ENCODE assay signal across 8 cellular contexts in the genomic region with DNA sequence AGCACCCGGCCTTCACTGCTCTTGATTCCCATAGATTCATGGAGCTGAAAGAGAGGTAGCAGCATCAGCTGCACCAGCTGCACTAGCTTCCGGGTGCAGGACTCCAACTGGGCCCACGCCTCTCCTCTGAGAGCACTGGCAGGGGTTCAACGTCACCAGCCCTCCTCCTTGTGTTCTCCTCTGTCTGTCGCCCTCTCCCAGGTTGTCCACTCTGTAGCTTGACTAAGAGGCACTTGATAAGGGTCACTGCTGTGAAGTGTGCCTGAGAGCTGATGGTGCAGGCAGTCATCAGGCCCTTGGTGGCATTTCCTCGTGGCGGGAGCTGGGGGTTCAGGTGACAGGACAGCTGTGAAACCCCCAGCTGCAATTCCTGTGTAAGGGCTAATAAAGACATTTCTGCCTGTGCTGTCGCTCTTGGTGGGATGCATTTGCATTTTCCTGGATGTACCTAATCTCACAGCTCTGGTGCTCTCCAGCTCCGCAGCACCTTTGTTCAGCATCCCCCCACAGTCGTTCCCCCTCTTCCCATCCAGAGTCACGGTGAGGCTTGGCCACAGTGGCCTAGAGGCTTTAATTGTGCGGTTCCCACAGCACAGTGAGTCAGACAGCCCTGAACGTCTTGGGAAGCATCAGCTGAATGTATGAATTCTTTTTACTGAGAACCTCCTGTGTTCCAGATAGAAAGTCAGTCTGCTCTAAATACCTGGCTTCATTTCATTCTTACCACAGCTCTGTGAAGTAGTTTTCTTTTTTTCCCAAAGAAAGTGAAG. TPM values are rescaled to one million over a fixed set of nuclear protein-coding genes. Genes with fewer than 3 reads are reported as not detected.
DNase-seq lines count a peak whose midpoint lies in the region; ATAC-seq, FAIRE-seq and TF ChIP-seq lines count a peak whose summit lies in the region.

No MANE protein-coding gene starts in this region.

- no peak overlapping the region for H4K5ac ChIP-seq in H9 (ENCODE audit: insufficient read length, low read depth, low read length)
- H4K5ac ChIP-seq in mesendoderm (ENCODE audit: low read length) = no peak overlapping the region

- H3K27ac Mint-ChIP-seq in H9 = peak overlapping the region in 2 of 3 experiments; percentile 79 to 96; a peak in 5 of 7 replicates

- H4K8ac ChIP-seq in H9 (replicated peaks; ENCODE audit: insufficient read length, low read depth, low read length) (no peak overlapping the region), mesendoderm (ENCODE audit: low read depth, low read length) (no peak overlapping the region)

- H3K23ac ChIP-seq in H9 (ENCODE audit: insufficient read length, low read depth, low read length) (no peak overlapping the region), mesendoderm (ENCODE audit: low read length) (no peak overlapping the region)

- no peak overlapping the region; the same call in 1 of the 2 replicates for H3K14ac ChIP-seq in H9 (ENCODE audit: insufficient read depth, low read length)

- H2BK12ac ChIP-seq in H9 (ENCODE audit: insufficient read length, low read depth, low read length) = no peak overlapping the region

- H2BK20ac ChIP-seq in H9 (ENCODE audit: low read depth, low read length, poor library complexity, severe bottlenecking) = no peak overlapping the region

- H3T11ph ChIP-seq in H9 (ENCODE audit: low read length) = no peak overlapping the region

- FAIRE-seq in RCC 7860 (lab: Jason Lieb, UNC) = peak; percentile 84

- H3K4me3 ChIP-seq in esophagus muscularis mucosa (no peak overlapping the region), sigmoid colon (no peak overlapping the region), mesendoderm (ENCODE audit: low read length) (no peak overlapping the region)

- DNase-seq in H9 (no peak), RCC 7860 (ENCODE audit: low spot score) (peak; percentile 61), esophagus muscularis mucosa (ENCODE audit: extremely low spot score) (no peak), sigmoid colon (peak; percentile 71), mesendoderm (no peak)

- WGBS in H9 (ENCODE audit: extremely low coverage, insufficient read length, low lambda C conversion rate) = no CpG with 5 or more reads among the region's 13 CpGs
- 58% methylated on average over 11 of the region's 13 CpGs for WGBS in esophagus muscularis mucosa
- WGBS in sigmoid colon, 2 donors = 19 to 65% methylated on average over 13 of the region's 13 CpGs
- no CpG with 5 or more reads among the region's 13 CpGs for WGBS in mesendoderm (ENCODE audit: extremely low coverage, insufficient coverage, low lambda C conversion rate)

- H3K4me1 Mint-ChIP-seq in H9 = peaks cover 3 to 9% of the 10 kb centered on the region in 2 experiments

- TF ChIP-seq CTCF in H9 (conservative IDR thresholded peaks at IDR 0.05) (no peak), esophagus muscularis mucosa (IDR thresholded peaks at IDR 0.05) (no peak), sigmoid colon (IDR thresholded peaks at IDR 0.05) (no peak)

- no peaks in the 10 kb centered on the region for H3K27me3 Mint-ChIP-seq in H9 (ENCODE audit: low read depth)

- H3K9me3 Mint-ChIP-seq in H9 = no peaks in the 10 kb centered on the region

- no peaks in the 10 kb centered on the region for H3K4me1 ChIP-seq in H9 (ENCODE audit: insufficient read depth, low read length)
- peaks cover 44 to 86% (median 79%) of the 10 kb centered on the region in 4 donors for H3K4me1 ChIP-seq in esophagus muscularis mucosa
- H3K4me1 ChIP-seq in sigmoid colon = peaks cover 0 to 87% (median 84%) of the 10 kb centered on the region in 4 donors
- H3K4me1 ChIP-seq in mesendoderm (ENCODE audit: control insufficient read depth, low read depth, low read length) = no peaks in the 10 kb centered on the region

- H3K23me2 ChIP-seq in H9 (ENCODE audit: insufficient read length, low read depth, low read length, poor library complexity, severe bottlenecking) = no peaks in the 10 kb centered on the region

- H3K4ac ChIP-seq in H9 (ENCODE audit: low read depth, low read length) (no peak overlapping the region), mesendoderm (ENCODE audit: low read depth, low read length) (no peak overlapping the region)

- H2BK5ac ChIP-seq in H9 (ENCODE audit: insufficient read length, low read length) (no peak overlapping the region), mesendoderm (ENCODE audit: low read length) (no peak overlapping the region)

- H4K91ac ChIP-seq in H9 (ENCODE audit: insufficient read length, low read depth, low read length) = no peak overlapping the region

- 0 out of 7 replicates have a peak, but pooled peaks cover 0 to 4% (median 3%) of the 10 kb centered on the region in 3 experiments for H3K36me3 Mint-ChIP-seq in H9 (ENCODE audit: insufficient read depth in 1 of 3, low read depth in 3 of 3)

- H3K36me3 ChIP-seq in esophagus muscularis mucosa = no peaks in the 10 kb centered on the region
- H3K36me3 ChIP-seq in sigmoid colon = no peaks in the 10 kb centered on the region
- no peaks in the 10 kb centered on the region for H3K36me3 ChIP-seq in mesendoderm (ENCODE audit: control insufficient read depth, insufficient read depth, low read length)

- H2AFZ ChIP-seq in H9 (ENCODE audit: low read length) = no peak overlapping the region

- no peak overlapping the region for H2BK120ac ChIP-seq in H9 (ENCODE audit: low read depth, low read length, poor library complexity, severe bottlenecking)
- H2BK120ac ChIP-seq in mesendoderm (ENCODE audit: low read depth, low read length) = no peak overlapping the region

- H3K9ac ChIP-seq in H9 (ENCODE audit: extremely low read depth, insufficient read length, low read length) = no peak overlapping the region
- no peak overlapping the region for H3K9ac ChIP-seq in mesendoderm (ENCODE audit: low read length)

- H3K27me3 ChIP-seq in H9 (ENCODE audit: insufficient read depth, low read length) (no peaks in the 10 kb centered on the region), esophagus muscularis mucosa (no peaks in the 10 kb centered on the region), sigmoid colon (no peaks in the 10 kb centered on the region), mesendoderm (ENCODE audit: insufficient read depth, low read length, poor library complexity) (no peaks in the 10 kb centered on the region)

- H2BK15ac ChIP-seq in H9 (ENCODE audit: low read depth, low read length) (no peak overlapping the region), mesendoderm (replicated peaks; ENCODE audit: low read depth) (no peak overlapping the region)

- H3K79me1 ChIP-seq in H9 (ENCODE audit: insufficient read depth, low read depth, low read length, poor library complexity, severe bottlenecking) (no peaks in the 10 kb centered on the region), mesendoderm (ENCODE audit: low read length) (peaks cover 4% of the 10 kb centered on the region)

- ATAC-seq in HG03565 (IDR thresholded peaks at IDR 0.05; ENCODE audit: unreplicated experiment) = no peak
- ATAC-seq in HG03175 (IDR thresholded peaks at IDR 0.05; ENCODE audit: unreplicated experiment) = no peak
- no peak for ATAC-seq in HG03025 (IDR thresholded peaks at IDR 0.05; ENCODE audit: low FRiP score, unreplicated experiment)

- no peak overlapping the region for H3K4me2 ChIP-seq in H9 (ENCODE audit: insufficient read depth, insufficient read length, low read length)
- H3K4me2 ChIP-seq in mesendoderm (ENCODE audit: low read length) = no peak overlapping the region

- TF ChIP-seq POLR2A in esophagus muscularis mucosa (IDR thresholded peaks at IDR 0.05; ENCODE audit: low read depth) (no peak), sigmoid colon (IDR thresholded peaks at IDR 0.05) (no peak)

- H3K18ac ChIP-seq in H9 (ENCODE audit: insufficient read length, low read depth, low read length) = no peak overlapping the region
- H3K18ac ChIP-seq in mesendoderm (ENCODE audit: low read length) = no peak overlapping the region

- no peaks in the 10 kb centered on the region for H4K20me1 ChIP-seq in H9 (ENCODE audit: control insufficient read depth, insufficient read depth, insufficient read length)

- no peaks in the 10 kb centered on the region for H3K9me3 ChIP-seq in H9 (ENCODE audit: control insufficient read depth, low read depth, low read length)
- H3K9me3 ChIP-seq in esophagus muscularis mucosa = no peaks in the 10 kb centered on the region
- H3K9me3 ChIP-seq in sigmoid colon = no peaks in the 10 kb centered on the region

- H3K79me2 ChIP-seq in H9 (ENCODE audit: insufficient read depth, low read length) (peaks cover 2% of the 10 kb centered on the region; the same call in 1 of the 2 replicates), mesendoderm (ENCODE audit: control insufficient read depth, insufficient read depth, low read length) (peaks cover 4% of the 10 kb centered on the region)

- intact Hi-C loops in esophagus muscularis mucosa (cut with DNase I) (no loop called here), sigmoid colon (cut with DNase I) (no loop called here)

- H3K56ac ChIP-seq in H9 (ENCODE audit: insufficient read length, low read depth, low read length) = no peak overlapping the region
- H3K56ac ChIP-seq in mesendoderm (ENCODE audit: low read length) = no peak overlapping the region

- H2AK5ac ChIP-seq in H9 (ENCODE audit: insufficient read length, low read length) (no peak overlapping the region), mesendoderm (ENCODE audit: low read length) (no peak overlapping the region)

- no peak overlapping the region for H3K4me3 Mint-ChIP-seq in H9

- H3K27ac ChIP-seq in H9 (ENCODE audit: insufficient read length, low read depth, low read length) = no peak overlapping the region
- H3K27ac ChIP-seq in esophagus muscularis mucosa (replicated peaks in 1 of 4) = peak overlapping the region in 3 of 4 donors; percentile 16 to 39 (median 17)
- H3K27ac ChIP-seq in sigmoid colon = peak overlapping the region in 3 of 4 donors; percentile 72 to 78 (median 75)
- no peak overlapping the region for H3K27ac ChIP-seq in mesendoderm (ENCODE audit: low read depth, low read length)

- TF ChIP-seq EP300 in esophagus muscularis mucosa (IDR thresholded peaks at IDR 0.05) (no peak), sigmoid colon (IDR thresholded peaks at IDR 0.05) (no peak)

RNA-seq across cellular contexts. Expression of gene MLXIP, which starts 28.5 kb away (rescaled TPM):
- total RNA-seq in H9 (2021) (28.6 and 32.4 TPM in 2 replicates), esophagus muscularis mucosa (10 to 100 TPM; 33.8 to 82.2 (median 50.9) TPM), sigmoid colon (10 to 100 TPM; 32.9 to 87.5 (median 57.3) TPM)
- 100 to 1,000 TPM in 1 of 3 donors, 10 to 100 TPM in 2; 15.6 to 141 (median 35.4) TPM for polyA plus RNA-seq in sigmoid colon
- 48.2 TPM for polyA plus RNA-seq in mesendoderm (2013, experiment 1 of 2)
- 49.6 TPM for polyA plus RNA-seq in mesendoderm (2013, experiment 2 of 2)

Comparison
In these comparisons a context has a peak if more than half of its experiments do, and no peak if none do; other contexts are left out.
1. DNase-seq: peak in RCC 7860 (single experiment) and sigmoid colon (single experiment); none in H9 (single experiment), esophagus muscularis mucosa (single experiment) and mesendoderm (single experiment).
2. H3K27ac ChIP-seq: peak in esophagus muscularis mucosa (3 of 4) and sigmoid colon (3 of 4); none in H9 (single experiment) and mesendoderm (single experiment).